ENCODE assay signal across 1 cellular context in the genomic region with DNA sequence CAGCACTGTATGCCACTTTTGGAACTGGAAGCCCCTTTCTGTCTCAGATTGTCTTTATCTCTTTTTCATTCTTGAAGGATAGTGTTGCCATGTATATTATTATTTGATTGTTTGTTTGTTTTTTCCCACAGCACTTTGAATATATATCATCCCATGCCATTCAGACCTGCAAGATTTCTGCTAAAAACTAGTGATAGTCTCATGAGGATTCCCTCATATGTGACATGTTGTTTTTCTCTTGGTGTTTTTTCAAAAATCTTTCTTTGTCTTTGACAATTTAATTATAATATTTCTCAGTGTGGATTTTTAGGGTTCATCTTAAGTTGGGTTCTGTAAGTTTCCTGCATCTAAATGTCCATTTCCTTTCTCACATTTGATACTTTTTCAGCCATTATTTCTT.
A peak's percentile ranks its signal among the peaks of the same experiment; 100 is the strongest.
TF ChIP-seq lines count a peak whose summit lies in the region.

No MANE protein-coding gene starts in this region.

TF ChIP-seq in K562, 482 proteins besides CTCF, POLR2A, EP300 and RAD21 (continued from another document):
- TF ChIP-seq GTF3C2 (IDR thresholded peaks at IDR 0.05; ENCODE audit: borderline replicate concordance, extremely low read depth, insufficient read length), result no peak
- TF ChIP-seq RHOXF2B (CRISPR knock-in tag; conservative IDR thresholded peaks at IDR 0.05), result no peak
- TF ChIP-seq TRIM28 (IDR thresholded peaks at IDR 0.05), result peak; percentile 88
- no peak for TF ChIP-seq MYBL2 (IDR thresholded peaks at IDR 0.05; ENCODE audit: low read depth)
- TF ChIP-seq MYBL2 (CRISPR knock-in tag; IDR thresholded peaks at IDR 0.05; ENCODE audit: borderline replicate concordance), result no peak
- TF ChIP-seq STAG1 (CRISPR knock-in tag; IDR thresholded peaks at IDR 0.05; ENCODE audit: borderline replicate concordance), result no peak
- no peak for TF ChIP-seq ZKSCAN1 (IDR thresholded peaks at IDR 0.05; ENCODE audit: low read depth, low read length)
